Comparison of ENCODE assay signal across 8 cellular contexts in the genomic region with DNA sequence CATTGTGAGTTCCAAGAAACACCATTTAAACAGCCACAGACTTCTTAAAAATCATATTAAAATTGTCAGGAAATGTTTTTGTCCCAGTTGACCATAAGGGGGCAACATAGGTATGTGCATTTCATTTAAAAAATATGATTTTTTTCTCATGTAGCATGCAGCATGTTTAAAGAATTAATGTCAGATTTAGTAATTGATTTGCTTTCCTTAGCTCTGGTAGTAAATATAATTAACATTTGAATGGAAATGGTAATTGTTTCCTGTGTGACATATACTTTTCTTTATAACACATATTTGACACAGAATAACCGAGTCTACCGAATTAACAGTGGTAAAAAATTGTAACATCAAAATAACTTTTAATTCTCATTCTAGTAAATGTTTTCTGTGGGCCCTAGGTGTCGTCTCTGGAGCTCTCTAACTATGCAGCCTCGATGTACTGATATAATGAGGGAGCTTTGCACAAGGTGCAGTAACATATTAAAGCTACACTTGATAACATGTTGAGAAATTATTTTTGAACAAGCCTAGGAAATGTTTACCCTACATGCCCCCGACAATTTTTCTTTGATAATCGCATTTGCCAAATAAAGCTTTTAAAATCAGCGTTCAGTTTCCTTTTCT. TPM values are rescaled to one million over a fixed set of nuclear protein-coding genes. Genes with fewer than 3 reads are reported as not detected.
A peak's percentile ranks its signal among the peaks of the same experiment; 100 is the strongest.
DNase-seq lines count a peak whose midpoint lies in the region; ATAC-seq and TF ChIP-seq lines count a peak whose summit lies in the region.

No MANE protein-coding gene starts in this region.

- no peaks in the 10 kb centered on the region for H3K9me3 ChIP-seq in OCI-LY7 (ENCODE audit: low read length)
- no peaks in the 10 kb centered on the region for H3K9me3 ChIP-seq in sigmoid colon

- H3K36me3 ChIP-seq in OCI-LY7 (ENCODE audit: insufficient read depth, low read length), result peaks cover 38% of the 10 kb centered on the region
- H3K36me3 ChIP-seq in sigmoid colon, result peaks cover 0 to 13% (median 2%) of the 10 kb centered on the region in 4 donors

- H3K4me3 ChIP-seq in OCI-LY7 (ENCODE audit: low read depth, low read length, poor library complexity, severe bottlenecking) (no peak overlapping the region), sigmoid colon (no peak overlapping the region)

- intact Hi-C loops in OCI-LY7 (cut with micrococcal nuclease; ENCODE audit: unreplicated experiment) (loop anchor here (1.0 to 10.0 kb wide), 3 partner anchors 35 to 411 kb away; a partner anchor contains a TSS), sigmoid colon (cut with DNase I) (loop anchor here (2.0 kb wide), 1 partner anchor 411 kb away; no protein-coding TSS in a partner anchor)

- H3K4me1 ChIP-seq in OCI-LY7 (ENCODE audit: insufficient read depth, low read length, poor library complexity, severe bottlenecking), result peaks cover 46% of the 10 kb centered on the region
- H3K4me1 ChIP-seq in sigmoid colon, result peaks cover 0 to 42% (median 14%) of the 10 kb centered on the region in 4 donors

- no peaks in the 10 kb centered on the region for H3K9me2 ChIP-seq in OCI-LY7 (ENCODE audit: insufficient read depth, low read length)

- no peak overlapping the region for H3K27ac ChIP-seq in OCI-LY7 (ENCODE audit: low read depth, low read length, poor library complexity, severe bottlenecking)
- H3K27ac ChIP-seq in sigmoid colon, result peak overlapping the region in 1 of 4 donors; percentile 35

- peaks cover 11% of the 10 kb centered on the region; the same call in 1 of the 2 replicates for H3K79me2 ChIP-seq in OCI-LY7 (ENCODE audit: insufficient read depth, low read depth, low read length)

- TF ChIP-seq CTCF in OCI-LY7 (conservative IDR thresholded peaks at IDR 0.05; ENCODE audit: low read length) (peak; percentile 95), sigmoid colon (IDR thresholded peaks at IDR 0.05) (peak; percentile 27 to 56 (median 51))

- DNase-seq in NCI-H2029 (lab: John Stamatoyannopoulos, UW) (peak; percentile 15), NCI-H2029 treated with DMSO at 0.1 percent for 48 hours (lab: John Stamatoyannopoulos, UW) (no peak), OCI-LY7 (ENCODE audit: low spot score) (peak; percentile 63), fibroblast of gingiva (ENCODE audit: low read depth) (peak; percentile 11), sigmoid colon (no peak), NCI-H1417 treated with DMSO at 0.1 percent for 48 hours (lab: John Stamatoyannopoulos, UW) (no peak)

- no peak for TF ChIP-seq EP300 in sigmoid colon (IDR thresholded peaks at IDR 0.05)

- 34 to 70% methylated on average over 7 of the region's 7 CpGs for WGBS in sigmoid colon, 2 donors

- no peaks in the 10 kb centered on the region for H3K27me3 ChIP-seq in sigmoid colon

- H2AFZ ChIP-seq in OCI-LY7 (ENCODE audit: low read length), result no peak overlapping the region

- H3K4me2 ChIP-seq in OCI-LY7 (ENCODE audit: low read length), result no peak overlapping the region

- TF ChIP-seq POLR2A in sigmoid colon (IDR thresholded peaks at IDR 0.05), result no peak

- BruUV-seq in OCI-LY7 (replicated peaks; lab: Mats Ljungman, UMichigan), result no TSS peak

- no peaks in the 10 kb centered on the region for H4K20me1 ChIP-seq in OCI-LY7 (ENCODE audit: insufficient read depth, low read length)

- no peak for ATAC-seq in GM21825 (IDR thresholded peaks at IDR 0.05; ENCODE audit: unreplicated experiment)
- no peak for ATAC-seq in GM18517 (IDR thresholded peaks at IDR 0.05; ENCODE audit: unreplicated experiment)

- CTCF ChIA-PET in OCI-LY7 (lab: Charles Lee; ENCODE audit: unreplicated experiment), result interaction anchor here (0.6 to 1.9 kb wide), 6 partner anchors 9 to 411 kb away, joined by 3 to 9 read pairs (median 4); no protein-coding TSS in a partner anchor

- POLR2A ChIA-PET in OCI-LY7 (lab: Charles Lee), result interaction anchor here (0.6 to 3.3 kb wide), 11 partner anchors 9 to 411 kb away, joined by 3 to 19 read pairs (median 4); a partner anchor contains a TSS

RNA-seq across cellular contexts. Expression of a gene that starts 34.9 kb away (rescaled TPM):
- total RNA-seq in OCI-LY7 (2014; rRNA removed; shearing (Covaris generic)), result 16.7 and 17.9 TPM in 2 replicates
- total RNA-seq in OCI-LY7 (2022) (59.2 and 64.3 TPM in 2 replicates), sigmoid colon (10 to 100 TPM; 11.5 to 15.8 (median 13.2) TPM)
- 1 to 10 TPM in 2 of 3 donors, under 1 TPM in 1; 0.92 to 8.8 (median 1.8) TPM for polyA plus RNA-seq in sigmoid colon

RNA-seq across cellular contexts. Expression of a gene that starts 35.4 kb away (rescaled TPM):
- total RNA-seq in OCI-LY7 (2014; rRNA removed; shearing (Covaris generic)), result 11.8 and 14.1 TPM in 2 replicates
- total RNA-seq in OCI-LY7 (2022) (26.6 and 33.3 TPM in 2 replicates), sigmoid colon (100 to 1,000 TPM in 1 of 4 donors, 10 to 100 TPM in 3; 49.9 to 121 (median 58.1) TPM)
- 10 to 100 TPM in 2 of 3 donors, 1 to 10 TPM in 1; 4.2 to 55.0 (median 14.3) TPM for polyA plus RNA-seq in sigmoid colon

Comparison
In these comparisons a context has a peak if more than half of its experiments do, and no peak if none do; other contexts are left out.
1. DNase-seq: peak in NCI-H2029 (single experiment), OCI-LY7 (single experiment) and fibroblast of gingiva (single experiment); none in NCI-H2029 treated with DMSO at 0.1 percent for 48 hours (single experiment), sigmoid colon (single experiment) and NCI-H1417 treated with DMSO at 0.1 percent for 48 hours (single experiment).